10 cellular contexts compared by ENCODE assay signal in the genomic region with DNA sequence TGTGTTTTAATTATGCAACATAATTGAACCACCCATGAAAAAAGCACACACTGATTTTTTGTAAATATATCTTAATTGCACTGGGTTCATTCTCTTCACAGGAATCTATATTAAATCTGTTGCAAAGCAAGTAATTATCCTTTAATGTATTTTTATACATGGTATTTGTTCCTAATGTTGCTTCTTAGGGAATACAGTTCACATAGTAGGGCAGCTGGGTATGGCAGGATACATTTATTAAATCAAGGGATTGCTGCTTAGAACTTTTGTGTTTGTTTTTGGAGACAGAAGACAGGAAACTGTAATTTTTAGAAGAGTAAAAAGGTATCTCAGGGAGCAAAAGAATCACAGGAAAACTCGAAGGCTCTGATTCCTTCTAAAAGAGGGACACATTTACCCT. TPM values are rescaled to one million over a fixed set of nuclear protein-coding genes. Genes with fewer than 3 reads are reported as not detected.
DNase-seq lines count a peak whose midpoint lies in the region; ATAC-seq and TF ChIP-seq lines count a peak whose summit lies in the region.
"Had no signal": no experiment of that assay in that cellular context is flagged by ENCODE, and none has a peak within 500 bp of the region (broad histone marks: within the 10 kb centered on the region; RNA-seq: fewer than 3 reads in every experiment).

No MANE protein-coding gene starts in this region.

- H3K4me3 ChIP-seq in GM06990 (replicated peaks; ENCODE audit: low read depth, low read length) (peak overlapping the region; percentile 94), SJCRH30 (peak overlapping the region; percentile 95), esophagus squamous epithelium (peak overlapping the region; percentile 80 to 100 (median 92)), rectal smooth muscle tissue (ENCODE audit: low read length) (peak overlapping the region; percentile 88)

- DNase-seq in GM06990 (ENCODE audit: extremely low read depth, insufficient read length) (no peak), SJCRH30 (no peak), esophagus squamous epithelium (lab: John Stamatoyannopoulos, UW) (no peak), NCI-H526 treated with DMSO at 0.1 percent for 48 hours (lab: John Stamatoyannopoulos, UW) (no peak), glomerular visceral epithelial cell (ENCODE audit: extremely low spot score) (no peak)
- no peak for DNase-seq in activated CD4-positive, CD25-positive, alpha-beta regulatory T cell treated with anti-CD3 and anti-CD28 coated beads, Interleukin-2, amount 50 U/mL, for 72 hours
- DNase-seq: NCI-H226 had no signal

- no peak for TF ChIP-seq POLR2A in esophagus squamous epithelium (IDR thresholded peaks at IDR 0.05)

- TF ChIP-seq CTCF in GM06990 (IDR thresholded peaks at IDR 0.05; ENCODE audit: insufficient read depth, low read length, poor library complexity, severe bottlenecking): no peak
- no peak for TF ChIP-seq CTCF in esophagus squamous epithelium (IDR thresholded peaks at IDR 0.05)

- 4 to 5% methylated on average over 1 of the region's 1 CpG for WGBS in esophagus squamous epithelium, 2 donors

- no peaks in the 10 kb centered on the region for H3K9me3 ChIP-seq in SJCRH30 (replicated peaks)
- no peaks in the 10 kb centered on the region for H3K9me3 ChIP-seq in esophagus squamous epithelium

- no peak for ATAC-seq in GM21529 (IDR thresholded peaks at IDR 0.05; ENCODE audit: unreplicated experiment)

- H3K36me3 ChIP-seq in GM06990 (ENCODE audit: control insufficient read depth, insufficient read depth, low read length) (no peaks in the 10 kb centered on the region), SJCRH30 (no peaks in the 10 kb centered on the region), esophagus squamous epithelium (peaks cover 0 to 5% (median 0%) of the 10 kb centered on the region in 3 donors), rectal smooth muscle tissue (ENCODE audit: control insufficient read depth, insufficient read depth, low read length) (no peaks in the 10 kb centered on the region)

- intact Hi-C loops in esophagus squamous epithelium (cut with DNase I): no loop called here

- H3K9ac ChIP-seq in rectal smooth muscle tissue (ENCODE audit: low read length): peak overlapping the region; percentile 88

- H3K27me3 ChIP-seq in GM06990 (replicated peaks; ENCODE audit: control insufficient read depth, insufficient read depth, low read length) (no peaks in the 10 kb centered on the region), SJCRH30 (no peaks in the 10 kb centered on the region), esophagus squamous epithelium (no peaks in the 10 kb centered on the region), rectal smooth muscle tissue (ENCODE audit: control insufficient read depth, insufficient read depth, low read length) (no peaks in the 10 kb centered on the region)

- H3K4me1 ChIP-seq in SJCRH30: 0 out of 2 replicates have a peak, but pooled peaks cover 3% of the 10 kb centered on the region
- H3K4me1 ChIP-seq in esophagus squamous epithelium: peaks cover 5 to 30% (median 15%) of the 10 kb centered on the region in 3 donors
- peaks cover 6% of the 10 kb centered on the region for H3K4me1 ChIP-seq in rectal smooth muscle tissue (ENCODE audit: control insufficient read depth, insufficient read depth, low read length)

- H3K27ac ChIP-seq in SJCRH30 (peak overlapping the region; percentile 97), esophagus squamous epithelium (peak overlapping the region; percentile 97 to 100 (median 99)), rectal smooth muscle tissue (ENCODE audit: low read depth, low read length) (peak overlapping the region; percentile 92)

RNA-seq across cellular contexts. Expression of gene SMIM13, which starts 1.0 kb away (rescaled TPM):
- total RNA-seq in SJCRH30 (2014; rRNA removed; shearing (Covaris generic)): 13.2 and 16.3 TPM in 2 replicates
- total RNA-seq in esophagus squamous epithelium: 1 to 10 TPM; 3.8 to 7.4 (median 6.3) TPM

RNA-seq across cellular contexts. Expression of gene ERVFRD-1, which starts 18.9 kb away (rescaled TPM):
- not detected in 2 replicates for total RNA-seq in SJCRH30 (2014; rRNA removed; shearing (Covaris generic))
- under 1 TPM in 1 of 4 donors, not detected in 3; 0.76 TPM for total RNA-seq in esophagus squamous epithelium

RNA-seq across cellular contexts. Expression of gene ELOVL2, which starts 48.5 kb away (rescaled TPM):
- total RNA-seq in SJCRH30 (2014; rRNA removed; shearing (Covaris generic)): 18.0 and 21.1 TPM in 2 replicates
- total RNA-seq in esophagus squamous epithelium: under 1 TPM in 3 of 4 donors, not detected in 1; 0.06 to 0.38 (median 0.18) TPM
- total RNA-seq: dermis microvascular lymphatic vessel endothelial cell had no signal

Comparison
In these comparisons a context has a peak if more than half of its experiments do, and no peak if none do; other contexts are left out.
1. RNA of gene ELOVL2, which starts 48.5 kb away (total RNA-seq): 18.0 to 21.1 TPM in SJCRH30; 0.06 to 0.38 TPM in esophagus squamous epithelium; every median in the first group is over 10 times any median in the second.
2. Peak in every context shown above with its lines, with median percentiles within 50 percentile points of each other: H3K4me3 ChIP-seq and H3K27ac ChIP-seq.